In the genomic region with DNA sequence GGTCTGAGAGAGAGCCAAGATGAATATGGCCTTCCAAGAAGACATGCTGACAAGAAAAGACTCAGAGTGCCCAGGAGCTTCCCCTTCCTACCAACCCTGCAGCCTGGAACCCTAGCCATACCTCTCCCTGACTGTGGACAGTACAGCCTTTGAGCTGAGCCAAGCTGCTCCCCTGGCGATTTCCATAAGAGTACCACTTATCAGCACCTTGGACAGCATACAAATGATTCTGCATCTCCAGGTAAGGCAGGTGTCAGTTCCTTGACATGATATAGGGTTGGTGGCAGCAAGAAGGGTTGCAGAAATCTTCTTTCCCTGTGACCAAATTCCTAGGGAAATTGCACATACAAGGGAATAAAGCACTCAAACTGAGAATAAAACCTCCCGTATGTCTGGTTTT, we compare ENCODE assay signal across 21 cellular contexts. TPM values are rescaled to one million over a fixed set of nuclear protein-coding genes. Genes with fewer than 3 reads are reported as not detected.
DNase-seq lines count a peak whose midpoint lies in the region; ATAC-seq, FAIRE-seq and TF ChIP-seq lines count a peak whose summit lies in the region.
"Had no signal": no experiment of that assay in that cellular context is flagged by ENCODE, and none has a peak within 500 bp of the region (broad histone marks: within the 10 kb centered on the region; RNA-seq: fewer than 3 reads in every experiment).

No MANE protein-coding gene starts in this region.

- intact Hi-C loops in Right ventricle myocardium inferior (cut with DNase I): no loop called here
- intact Hi-C loops in heart right ventricle (cut with DNase I): no loop called here
- intact Hi-C loops in pancreas (cut with DNase I): no loop called here

- no peak for TF ChIP-seq CTCF in heart right ventricle (IDR thresholded peaks at IDR 0.05)
- TF ChIP-seq CTCF in pancreas (IDR thresholded peaks at IDR 0.05): no peak

- DNase-seq in Right ventricle myocardium inferior (ENCODE audit: missing footprints): no peak
- no peak for DNase-seq in heart right ventricle
- peak; percentile 44 for DNase-seq in RPMI8226
- DNase-seq in iPS-NIHi11 (ENCODE audit: low spot score): peak; percentile 66
- no peak for DNase-seq in NCI-H69 (lab: John Stamatoyannopoulos, UW)
- DNase-seq in pancreas: no peak
- DNase-seq in hippocampal formation (lab: John Stamatoyannopoulos, UW): no peak
- DNase-seq: CD4-positive, alpha-beta T cell; DMS79; gastrocnemius medialis; NCI-H1436 treated with DMSO at 0.1 percent for 48 hours; NCI-H774; occipital lobe; retina; stimulated activated CD4-positive, alpha-beta T cell treated with anti-CD3 and anti-CD28 coated beads, Interleukin-12 subunit alpha, Interleukin-12 subunit beta, amount 100 ng/mL, for 4 hours; stimulated activated CD8-positive, alpha-beta memory T cell treated with anti-CD3 and anti-CD28 coated beads, Interleukin-4, amount 100 ng/mL, for 48 hours had no signal

- no peak for FAIRE-seq in pancreas (lab: Jason Lieb, UNC)
- FAIRE-seq: HTR-8/SVneo had no signal

- H3K27me3 ChIP-seq in heart right ventricle: no peaks in the 10 kb centered on the region
- H3K27me3 ChIP-seq in pancreas: no peaks in the 10 kb centered on the region
- H3K27me3 ChIP-seq: gastrocnemius medialis, vagina had no signal

- H3K4me3 ChIP-seq in heart right ventricle (no peak overlapping the region), pancreas (no peak overlapping the region)
- H3K4me3 ChIP-seq: gastrocnemius medialis, vagina had no signal

- H3K27ac ChIP-seq in heart right ventricle (no peak overlapping the region), pancreas (no peak overlapping the region)
- H3K27ac ChIP-seq: gastrocnemius medialis, vagina had no signal

- 62 to 68% methylated on average over 2 of the region's 2 CpGs for WGBS in heart right ventricle, 2 donors
- 59 to 68% methylated on average over 2 of the region's 2 CpGs for WGBS in pancreas, 2 donors

- ATAC-seq in Right ventricle myocardium inferior: peak; percentile 23
- ATAC-seq in heart right ventricle: no peak
- no peak for ATAC-seq in HG02798 (IDR thresholded peaks at IDR 0.05; ENCODE audit: poor library complexity, unreplicated experiment)
- no peak for ATAC-seq in pancreas
- ATAC-seq: activated CD4-positive, CD25-positive, alpha-beta regulatory T cell treated with anti-CD3 and anti-CD28 coated beads, Interleukin-2, amount 50 U/mL, for 24 hours; gastrocnemius medialis; Panc1 had no signal

- H3K36me3 ChIP-seq in heart right ventricle (no peaks in the 10 kb centered on the region), pancreas (no peaks in the 10 kb centered on the region)
- H3K36me3 ChIP-seq: gastrocnemius medialis, vagina had no signal

- no peaks in the 10 kb centered on the region for H3K9me3 ChIP-seq in heart right ventricle
- no peaks in the 10 kb centered on the region for H3K9me3 ChIP-seq in pancreas
- H3K9me3 ChIP-seq: gastrocnemius medialis, vagina had no signal

- peaks cover 0 to 42% (median 9%) of the 10 kb centered on the region in 9 donors for H3K4me1 ChIP-seq in heart right ventricle
- H3K4me1 ChIP-seq in pancreas: no peaks in the 10 kb centered on the region
- H3K4me1 ChIP-seq: vagina had no signal

RNA-seq across cellular contexts. Expression of gene MFAP3, which starts 58.3 kb away (rescaled TPM):
- total RNA-seq in Right ventricle myocardium inferior (25.8 TPM), heart right ventricle (10 to 100 TPM; 23.2 to 44.3 (median 34.1) TPM), pancreas (10 to 100 TPM in 3 of 6 donors, 1 to 10 TPM in 3; 7.6 to 16.3 (median 9.6) TPM)
- polyA plus RNA-seq in heart right ventricle (1 to 10 TPM; 2.7 to 8.5 TPM), pancreas (1 to 10 TPM in 1 of 2 donors, under 1 TPM in 1; 0.99 to 4.3 TPM)

RNA-seq across cellular contexts. Expression of gene FAM114A2, which starts 58.3 kb away (rescaled TPM):
- 34.9 TPM for total RNA-seq in Right ventricle myocardium inferior
- total RNA-seq in heart right ventricle: 10 to 100 TPM; 25.5 to 47.5 (median 36.5) TPM
- polyA plus RNA-seq in heart right ventricle: 10 to 100 TPM in 1 of 2 donors, 1 to 10 TPM in 1; 7.8 to 13.0 TPM
- 10 to 100 TPM; 16.1 to 37.2 (median 25.2) TPM for total RNA-seq in pancreas
- 1 to 10 TPM; 7.2 to 7.8 TPM for polyA plus RNA-seq in pancreas

Comparison
In these comparisons a context has a peak if more than half of its experiments do, and no peak if none do; other contexts are left out.
1. DNase-seq: peak in RPMI8226 (single experiment) and iPS-NIHi11 (single experiment); none in Right ventricle myocardium inferior (single experiment), heart right ventricle (0 of 2), NCI-H69 (single experiment), pancreas (0 of 6) and hippocampal formation (0 of 2).